In the genomic region with DNA sequence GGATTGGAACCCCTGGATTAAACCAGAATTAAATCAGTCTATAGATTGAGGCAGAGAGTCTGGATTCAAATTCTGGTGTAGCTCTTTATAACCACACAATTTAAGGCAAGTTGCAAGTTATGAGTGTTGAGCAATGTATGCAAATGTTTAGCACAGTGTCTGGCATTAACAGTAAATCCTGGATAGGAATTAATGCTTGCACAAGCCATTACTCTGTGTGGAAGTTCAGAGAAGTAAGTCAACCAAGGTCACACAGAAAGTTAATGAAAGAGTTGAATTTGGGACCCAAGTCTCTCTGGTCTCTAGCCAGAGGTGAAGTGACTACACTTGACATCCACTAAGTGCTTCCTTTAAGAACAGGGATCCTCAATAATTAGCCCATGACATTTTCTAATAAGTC, we compare ENCODE assay signal across 1 cellular context.
TF ChIP-seq lines count a peak whose summit lies in the region.

No MANE protein-coding gene starts in this region.

TF ChIP-seq in GM23338, 12 proteins besides CTCF, POLR2A, EP300 and RAD21 (continued from another document):
- TF ChIP-seq, protein P1, sequence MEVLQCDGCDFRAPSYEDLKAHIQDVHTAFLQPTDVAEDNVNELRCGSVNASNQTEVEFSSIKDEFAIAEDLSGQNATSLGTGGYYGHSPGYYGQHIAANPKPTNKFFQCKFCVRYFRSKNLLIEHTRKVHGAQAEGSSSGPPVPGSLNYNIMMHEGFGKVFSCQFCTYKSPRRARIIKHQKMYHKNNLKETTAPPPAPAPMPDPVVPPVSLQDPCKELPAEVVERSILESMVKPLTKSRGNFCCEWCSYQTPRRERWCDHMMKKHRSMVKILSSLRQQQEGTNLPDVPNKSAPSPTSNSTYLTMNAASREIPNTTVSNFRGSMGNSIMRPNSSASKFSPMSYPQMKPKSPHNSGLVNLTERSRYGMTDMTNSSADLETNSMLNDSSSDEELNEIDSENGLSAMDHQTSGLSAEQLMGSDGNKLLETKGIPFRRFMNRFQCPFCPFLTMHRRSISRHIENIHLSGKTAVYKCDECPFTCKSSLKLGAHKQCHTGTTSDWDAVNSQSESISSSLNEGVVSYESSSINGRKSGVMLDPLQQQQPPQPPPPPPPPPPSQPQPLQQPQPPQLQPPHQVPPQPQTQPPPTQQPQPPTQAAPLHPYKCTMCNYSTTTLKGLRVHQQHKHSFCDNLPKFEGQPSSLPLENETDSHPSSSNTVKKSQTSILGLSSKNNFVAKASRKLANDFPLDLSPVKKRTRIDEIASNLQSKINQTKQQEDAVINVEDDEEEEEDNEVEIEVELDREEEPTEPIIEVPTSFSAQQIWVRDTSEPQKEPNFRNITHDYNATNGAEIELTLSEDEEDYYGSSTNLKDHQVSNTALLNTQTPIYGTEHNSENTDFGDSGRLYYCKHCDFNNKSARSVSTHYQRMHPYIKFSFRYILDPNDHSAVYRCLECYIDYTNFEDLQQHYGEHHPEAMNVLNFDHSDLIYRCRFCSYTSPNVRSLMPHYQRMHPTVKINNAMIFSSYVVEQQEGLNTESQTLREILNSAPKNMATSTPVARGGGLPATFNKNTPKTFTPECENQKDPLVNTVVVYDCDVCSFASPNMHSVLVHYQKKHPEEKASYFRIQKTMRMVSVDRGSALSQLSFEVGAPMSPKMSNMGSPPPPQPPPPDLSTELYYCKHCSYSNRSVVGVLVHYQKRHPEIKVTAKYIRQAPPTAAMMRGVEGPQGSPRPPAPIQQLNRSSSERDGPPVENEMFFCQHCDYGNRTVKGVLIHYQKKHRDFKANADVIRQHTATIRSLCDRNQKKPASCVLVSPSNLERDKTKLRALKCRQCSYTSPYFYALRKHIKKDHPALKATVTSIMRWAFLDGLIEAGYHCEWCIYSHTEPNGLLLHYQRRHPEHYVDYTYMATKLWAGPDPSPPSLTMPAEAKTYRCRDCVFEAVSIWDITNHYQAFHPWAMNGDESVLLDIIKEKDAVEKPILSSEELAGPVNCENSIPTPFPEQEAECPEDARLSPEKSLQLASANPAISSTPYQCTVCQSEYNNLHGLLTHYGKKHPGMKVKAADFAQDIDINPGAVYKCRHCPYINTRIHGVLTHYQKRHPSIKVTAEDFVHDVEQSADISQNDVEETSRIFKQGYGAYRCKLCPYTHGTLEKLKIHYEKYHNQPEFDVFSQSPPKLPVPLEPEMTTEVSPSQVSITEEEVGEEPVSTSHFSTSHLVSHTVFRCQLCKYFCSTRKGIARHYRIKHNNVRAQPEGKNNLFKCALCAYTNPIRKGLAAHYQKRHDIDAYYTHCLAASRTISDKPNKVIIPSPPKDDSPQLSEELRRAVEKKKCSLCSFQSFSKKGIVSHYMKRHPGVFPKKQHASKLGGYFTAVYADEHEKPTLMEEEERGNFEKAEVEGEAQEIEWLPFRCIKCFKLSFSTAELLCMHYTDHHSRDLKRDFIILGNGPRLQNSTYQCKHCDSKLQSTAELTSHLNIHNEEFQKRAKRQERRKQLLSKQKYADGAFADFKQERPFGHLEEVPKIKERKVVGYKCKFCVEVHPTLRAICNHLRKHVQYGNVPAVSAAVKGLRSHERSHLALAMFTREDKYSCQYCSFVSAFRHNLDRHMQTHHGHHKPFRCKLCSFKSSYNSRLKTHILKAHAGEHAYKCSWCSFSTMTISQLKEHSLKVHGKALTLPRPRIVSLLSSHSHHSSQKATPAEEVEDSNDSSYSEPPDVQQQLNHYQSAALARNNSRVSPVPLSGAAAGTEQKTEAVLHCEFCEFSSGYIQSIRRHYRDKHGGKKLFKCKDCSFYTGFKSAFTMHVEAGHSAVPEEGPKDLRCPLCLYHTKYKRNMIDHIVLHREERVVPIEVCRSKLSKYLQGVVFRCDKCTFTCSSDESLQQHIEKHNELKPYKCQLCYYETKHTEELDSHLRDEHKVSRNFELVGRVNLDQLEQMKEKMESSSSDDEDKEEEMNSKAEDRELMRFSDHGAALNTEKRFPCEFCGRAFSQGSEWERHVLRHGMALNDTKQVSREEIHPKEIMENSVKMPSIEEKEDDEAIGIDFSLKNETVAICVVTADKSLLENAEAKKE (CRISPR knock-in tag; IDR thresholded peaks at IDR 0.05): no peak
- TF ChIP-seq JUNB (IDR thresholded peaks at IDR 0.05; ENCODE audit: unreplicated experiment) (no peak), POLR2AphosphoS5 (IDR thresholded peaks at IDR 0.05; ENCODE audit: low read depth) (no peak)
